Comparison of ENCODE assay signal across 1 cellular context in genomic region chr17:1042486-1042885, GRCh38.
TF ChIP-seq lines count a peak whose summit lies in the region.

No MANE protein-coding gene starts in this region.

TF ChIP-seq in IMR-90, 13 proteins besides CTCF, POLR2A, EP300 and RAD21:
- TF ChIP-seq SMC3 (IDR thresholded peaks at IDR 0.05; ENCODE audit: low read depth, low read length) (no peak), RFX5 (IDR thresholded peaks at IDR 0.05; ENCODE audit: low read depth, low read length) (no peak), RCOR1 (IDR thresholded peaks at IDR 0.05; ENCODE audit: insufficient replicate concordance, low read length) (no peak), USF2 (IDR thresholded peaks at IDR 0.05; ENCODE audit: low read depth, low read length) (no peak), CEBPB (IDR thresholded peaks at IDR 0.05; ENCODE audit: low read depth, low read length) (no peak), ELK1 (IDR thresholded peaks at IDR 0.05; ENCODE audit: borderline replicate concordance, low read depth, low read length) (no peak), MAFK (IDR thresholded peaks at IDR 0.05; ENCODE audit: low read depth, low read length) (no peak), MAZ (IDR thresholded peaks at IDR 0.05; ENCODE audit: borderline replicate concordance, low read depth, low read length) (no peak)
